Comparison of ENCODE assay signal across 1 cellular context in genomic region chr16:88792668-88793587, GRCh38.
TF ChIP-seq lines count a peak whose summit lies in the region.

No MANE protein-coding gene starts in this region.

TF ChIP-seq in H1, 55 proteins besides CTCF, POLR2A, EP300 and RAD21:
- TF ChIP-seq, protein P1, sequence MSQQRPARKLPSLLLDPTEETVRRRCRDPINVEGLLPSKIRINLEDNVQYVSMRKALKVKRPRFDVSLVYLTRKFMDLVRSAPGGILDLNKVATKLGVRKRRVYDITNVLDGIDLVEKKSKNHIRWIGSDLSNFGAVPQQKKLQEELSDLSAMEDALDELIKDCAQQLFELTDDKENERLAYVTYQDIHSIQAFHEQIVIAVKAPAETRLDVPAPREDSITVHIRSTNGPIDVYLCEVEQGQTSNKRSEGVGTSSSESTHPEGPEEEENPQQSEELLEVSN (IDR thresholded peaks at IDR 0.05) = peak; percentile 59; the same call in 1 of the 2 replicates
- TF ChIP-seq, protein P2, sequence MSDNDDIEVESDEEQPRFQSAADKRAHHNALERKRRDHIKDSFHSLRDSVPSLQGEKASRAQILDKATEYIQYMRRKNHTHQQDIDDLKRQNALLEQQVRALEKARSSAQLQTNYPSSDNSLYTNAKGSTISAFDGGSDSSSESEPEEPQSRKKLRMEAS (IDR thresholded peaks at IDR 0.05) = 0 out of 2 replicates have a peak, but pooled peaks have one; percentile 12
- TF ChIP-seq KDM5A (IDR thresholded peaks at IDR 0.05; ENCODE audit: low read length) = no peak
- TF ChIP-seq CTBP2 (IDR thresholded peaks at IDR 0.05; ENCODE audit: borderline replicate concordance, insufficient read depth, insufficient read length, low read length) = no peak
- TF ChIP-seq, protein P3, sequence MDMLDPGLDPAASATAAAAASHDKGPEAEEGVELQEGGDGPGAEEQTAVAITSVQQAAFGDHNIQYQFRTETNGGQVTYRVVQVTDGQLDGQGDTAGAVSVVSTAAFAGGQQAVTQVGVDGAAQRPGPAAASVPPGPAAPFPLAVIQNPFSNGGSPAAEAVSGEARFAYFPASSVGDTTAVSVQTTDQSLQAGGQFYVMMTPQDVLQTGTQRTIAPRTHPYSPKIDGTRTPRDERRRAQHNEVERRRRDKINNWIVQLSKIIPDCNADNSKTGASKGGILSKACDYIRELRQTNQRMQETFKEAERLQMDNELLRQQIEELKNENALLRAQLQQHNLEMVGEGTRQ (IDR thresholded peaks at IDR 0.05; ENCODE audit: low read length) = no peak
- TF ChIP-seq SIRT6 (IDR thresholded peaks at IDR 0.05; ENCODE audit: low read length) = no peak
TF ChIP-seq in H1: peak in this region for 2.
